ENCODE assay signal across 15 cellular contexts in genomic region chr9:95383198-95383673, GRCh38.
DNase-seq lines count a peak whose midpoint lies in the region; ATAC-seq and TF ChIP-seq lines count a peak whose summit lies in the region.
"Had no signal": no experiment of that assay in that cellular context is flagged by ENCODE, and none has a peak within 500 bp of the region (broad histone marks: within the 10 kb centered on the region; RNA-seq: fewer than 3 reads in every experiment).

No MANE protein-coding gene starts in this region.

- DNase-seq in GM04503 (ENCODE audit: low read depth) = peak; percentile 79
- DNase-seq in PC-3 = peak; percentile 84
- peak; percentile 50 for DNase-seq in choroid plexus epithelial cell (ENCODE audit: low read depth)
- peak; percentile 42 to 95 for DNase-seq in trophoblast cell
- no peak for DNase-seq in Calu3
- no peak for DNase-seq in activated CD4-positive, alpha-beta T cell treated with anti-CD3 and anti-CD28 coated beads for 48 hours
- no peak for DNase-seq in stimulated activated naive CD4-positive, alpha-beta T cell (lab: John Stamatoyannopoulos, UW)
- no peak for DNase-seq in activated T-cell treated with anti-CD3 and anti-CD28 coated beads, Interleukin-2, amount 50 U/mL, for 48 hours
- DNase-seq: activated CD4-positive, alpha-beta T cell treated with anti-CD3 and anti-CD28 coated beads, Interleukin-2, amount 50 U/mL, for 4 hours; activated naive CD4-positive, alpha-beta T cell treated with anti-CD3 and anti-CD28 coated beads, Interleukin-2, amount 10 ng/mL, durations not matched to agents 7 days and 5 days; effector CD4-positive, alpha-beta T cell; GDM1; naive thymus-derived CD8-positive, alpha-beta T cell; NCI-H2227 treated with DMSO at 0.1 percent for 48 hours had no signal

- WGBS in trophoblast cell (ENCODE audit: extremely low coverage, insufficient coverage, insufficient read length) = no CpG with 5 or more reads among the region's 7 CpGs

- H3K36me3 ChIP-seq in PC-3 (ENCODE audit: low read depth, low read length) = no peaks in the 10 kb centered on the region
- H3K36me3 ChIP-seq in trophoblast cell (ENCODE audit: control insufficient read depth in 1 of 2, insufficient read depth in 2 of 2, low read length in 2 of 2) = no peaks in the 10 kb centered on the region

- H2BK5ac ChIP-seq in trophoblast cell (ENCODE audit: low read depth, low read length, poor library complexity) = no peak overlapping the region

- H3K9ac ChIP-seq in PC-3 (ENCODE audit: low read length) (no peak overlapping the region), trophoblast cell (ENCODE audit: low read length) (no peak overlapping the region)

- no peak overlapping the region for H3K18ac ChIP-seq in trophoblast cell (ENCODE audit: low read length)

- H3K27ac Mint-ChIP-seq in Calu3 (ENCODE audit: unreplicated experiment) = no peak overlapping the region
- H3K27ac Mint-ChIP-seq: activated naive CD4-positive, alpha-beta T cell treated with anti-CD3 and anti-CD28 coated beads, Interleukin-2, amount 10 ng/mL, durations not matched to agents 7 days and 5 days; naive thymus-derived CD8-positive, alpha-beta T cell had no signal

- H3K4me1 ChIP-seq in PC-3 (ENCODE audit: insufficient read depth, low read length) = peaks cover 32% of the 10 kb centered on the region
- H3K4me1 ChIP-seq in trophoblast cell (ENCODE audit: control insufficient read depth in 1 of 2, insufficient read depth in 2 of 2, low read length in 2 of 2) = peaks cover 14 to 18% of the 10 kb centered on the region in 2 experiments

- no peaks in the 10 kb centered on the region for H3K79me2 ChIP-seq in PC-3 (ENCODE audit: low read length)
- H3K79me2 ChIP-seq in trophoblast cell (ENCODE audit: control insufficient read depth, insufficient read depth, low read length, poor library complexity) = no peaks in the 10 kb centered on the region

- no peaks in the 10 kb centered on the region for H3K9me2 ChIP-seq in PC-3 (replicated peaks; ENCODE audit: low read length)

- peaks cover 17% of the 10 kb centered on the region for H3K4me1 Mint-ChIP-seq in Calu3 (ENCODE audit: low read depth, unreplicated experiment)
- H3K4me1 Mint-ChIP-seq: activated naive CD4-positive, alpha-beta T cell treated with anti-CD3 and anti-CD28 coated beads, Interleukin-2, amount 10 ng/mL, durations not matched to agents 7 days and 5 days had no signal

- no peak overlapping the region for H3K14ac ChIP-seq in trophoblast cell (ENCODE audit: low read length)

- H3K4me3 Mint-ChIP-seq in Calu3 (ENCODE audit: low read depth, unreplicated experiment) = no peak overlapping the region
- H3K4me3 Mint-ChIP-seq: activated naive CD4-positive, alpha-beta T cell treated with anti-CD3 and anti-CD28 coated beads, Interleukin-2, amount 10 ng/mL, durations not matched to agents 7 days and 5 days; naive thymus-derived CD8-positive, alpha-beta T cell had no signal

- H3K4me3 ChIP-seq in PC-3 (ENCODE audit: low read length) = peak overlapping the region; percentile 33; the same call in 1 of the 2 replicates
- H3K4me3 ChIP-seq in choroid plexus epithelial cell (ENCODE audit: low read depth, low read length) = no peak overlapping the region
- no peak overlapping the region for H3K4me3 ChIP-seq in trophoblast cell (ENCODE audit: low read depth, low read length)
- H3K4me3 ChIP-seq: skin epidermis had no signal

- no peak overlapping the region for H2BK120ac ChIP-seq in trophoblast cell (ENCODE audit: insufficient read depth, low read length, poor library complexity)

- no peaks in the 10 kb centered on the region for H3K9me3 Mint-ChIP-seq in Calu3 (ENCODE audit: low read depth, unreplicated experiment)
- H3K9me3 Mint-ChIP-seq: activated naive CD4-positive, alpha-beta T cell treated with anti-CD3 and anti-CD28 coated beads, Interleukin-2, amount 10 ng/mL, durations not matched to agents 7 days and 5 days; naive thymus-derived CD8-positive, alpha-beta T cell had no signal

- intact Hi-C loops in PC-3 (cut with micrococcal nuclease) (loop anchor here (1.0 to 5.0 kb wide), 2 partner anchors 66 to 126 kb away; partner anchors contain the start of gene FANCC), Calu3 (cut with micrococcal nuclease; ENCODE audit: unreplicated experiment) (no loop called here)

- no peak overlapping the region for H2BK12ac ChIP-seq in trophoblast cell (ENCODE audit: low read length)

- no peak overlapping the region for H2AK5ac ChIP-seq in trophoblast cell (ENCODE audit: low read length)

- H3K27me3 ChIP-seq in PC-3 (ENCODE audit: low read length) (no peaks in the 10 kb centered on the region), trophoblast cell (ENCODE audit: insufficient read depth, low read length) (no peaks in the 10 kb centered on the region)

- TF ChIP-seq CTCF in PC-3 (conservative IDR thresholded peaks at IDR 0.05; ENCODE audit: low read depth, low read length) (no peak), choroid plexus epithelial cell (conservative IDR thresholded peaks at IDR 0.05; ENCODE audit: low read depth, low read length) (no peak), Calu3 (IDR thresholded peaks at IDR 0.05; ENCODE audit: unreplicated experiment) (no peak)

- H3K4me2 ChIP-seq in PC-3 (ENCODE audit: low read length) = peak overlapping the region; percentile 61
- H3K4me2 ChIP-seq in trophoblast cell (ENCODE audit: low read length) = peak overlapping the region; percentile 30

- H4K8ac ChIP-seq in trophoblast cell (ENCODE audit: low read depth, low read length) = no peak overlapping the region

- no peaks in the 10 kb centered on the region for H3K27me3 Mint-ChIP-seq in Calu3 (ENCODE audit: unreplicated experiment)

- H3K27ac ChIP-seq in PC-3 (ENCODE audit: low read length) = peak overlapping the region; percentile 68
- H3K27ac ChIP-seq in trophoblast cell (ENCODE audit: low read depth, low read length) = peak overlapping the region; percentile 24

- H3K23ac ChIP-seq in trophoblast cell (ENCODE audit: low read length) = no peak overlapping the region

- BruUV-seq in PC-3 (replicated peaks; lab: Mats Ljungman, UMichigan) (no TSS peak), Calu3 (replicated peaks; lab: Mats Ljungman, UMichigan) (no TSS peak)

- H4K91ac ChIP-seq in trophoblast cell (ENCODE audit: low read depth, low read length) = peak overlapping the region; percentile 7

- H4K20me1 ChIP-seq in PC-3 (ENCODE audit: low read length) = no peaks in the 10 kb centered on the region

- H3K79me1 ChIP-seq in trophoblast cell (ENCODE audit: low read length) = peaks cover 5% of the 10 kb centered on the region

- H3K4ac ChIP-seq in trophoblast cell (ENCODE audit: low read depth, low read length) = no peak overlapping the region

- CTCF ChIA-PET in PC-3 (lab: Charles Lee) = no interaction called here
- CTCF ChIA-PET in Calu3 (lab: Charles Lee) = interaction anchor here (0.5 to 0.6 kb wide), 2 partner anchors 23 to 118 kb away, joined by 4 to 6 read pairs; no protein-coding TSS in a partner anchor

- POLR2A ChIA-PET in PC-3 (lab: Charles Lee; ENCODE audit: unreplicated experiment) = interaction anchor here (0.5 to 0.6 kb wide), 2 partner anchors 20 to 46 kb away, joined by 3 to 5 read pairs; no protein-coding TSS in a partner anchor

- H3K36me3 Mint-ChIP-seq in Calu3 (ENCODE audit: insufficient read depth, unreplicated experiment) = no peaks in the 10 kb centered on the region
- H3K36me3 Mint-ChIP-seq: activated naive CD4-positive, alpha-beta T cell treated with anti-CD3 and anti-CD28 coated beads, Interleukin-2, amount 10 ng/mL, durations not matched to agents 7 days and 5 days; naive thymus-derived CD8-positive, alpha-beta T cell had no signal

- peak; percentile 74 for ATAC-seq in PC-3
- ATAC-seq: naive thymus-derived CD8-positive, alpha-beta T cell had no signal

- H3K9me3 ChIP-seq in PC-3 (ENCODE audit: low read length) (no peaks in the 10 kb centered on the region), trophoblast cell (ENCODE audit: insufficient read depth, low read depth, low read length) (no peaks in the 10 kb centered on the region)

- no peaks in the 10 kb centered on the region for H3F3A ChIP-seq in PC-3 (ENCODE audit: low read length, unreplicated experiment)

- H2AFZ ChIP-seq in PC-3 (ENCODE audit: low read length) (peak overlapping the region; percentile 24; the same call in 1 of the 2 replicates), trophoblast cell (ENCODE audit: insufficient read depth, low read length, poor library complexity) (no peak overlapping the region)

- H4K12ac ChIP-seq in trophoblast cell (ENCODE audit: low read depth, low read length) = no peak overlapping the region

Comparison
In these comparisons a context has a peak if more than half of its experiments do, and no peak if none do; other contexts are left out.
1. DNase-seq: peak in GM04503 (single experiment), PC-3 (single experiment), choroid plexus epithelial cell (single experiment) and trophoblast cell (2 of 2); none in Calu3 (single experiment), activated CD4-positive, alpha-beta T cell treated with anti-CD3 and anti-CD28 coated beads for 48 hours (single experiment), stimulated activated naive CD4-positive, alpha-beta T cell (0 of 6) and activated T-cell treated with anti-CD3 and anti-CD28 coated beads, Interleukin-2, amount 50 U/mL, for 48 hours (0 of 2).